Comparison of ENCODE assay signal across 9 cellular contexts in genomic region chr15:88476635-88477038, GRCh38. TPM values are rescaled to one million over a fixed set of nuclear protein-coding genes. Genes with fewer than 3 reads are reported as not detected.
DNase-seq lines count a peak whose midpoint lies in the region; ATAC-seq lines count a peak whose summit lies in the region.
"Had no signal": no experiment of that assay in that cellular context is flagged by ENCODE, and none has a peak within 500 bp of the region (broad histone marks: within the 10 kb centered on the region; RNA-seq: fewer than 3 reads in every experiment).

No MANE protein-coding gene starts in this region.

- H3K27me3 ChIP-seq in effector memory CD4-positive, alpha-beta T cell (replicated peaks; ENCODE audit: control insufficient read depth, insufficient read depth, low read length, poor library complexity, severe bottlenecking) = no peaks in the 10 kb centered on the region
- H3K27me3 ChIP-seq: BLaER1 had no signal

- H3K9me3 ChIP-seq in effector memory CD4-positive, alpha-beta T cell (ENCODE audit: control insufficient read depth, low read length) = no peaks in the 10 kb centered on the region
- H3K9me3 ChIP-seq: BLaER1 had no signal

- ATAC-seq in HG02642 (IDR thresholded peaks at IDR 0.05; ENCODE audit: poor library complexity, unreplicated experiment) = peak; percentile 45
- no peak for ATAC-seq in HG03571 (IDR thresholded peaks at IDR 0.05; ENCODE audit: unreplicated experiment)

- peak overlapping the region; percentile 65 for H3K27ac ChIP-seq in cingulate gyrus (ENCODE audit: low read depth, low read length)
- H3K27ac ChIP-seq in effector memory CD4-positive, alpha-beta T cell (ENCODE audit: insufficient read depth, low read length, poor library complexity, severe bottlenecking) = no peak overlapping the region
- H3K27ac ChIP-seq: BLaER1 had no signal

- peaks cover 25% of the 10 kb centered on the region for H3K36me3 ChIP-seq in effector memory CD4-positive, alpha-beta T cell (ENCODE audit: control insufficient read depth, insufficient read depth, low read length)

- peak; percentile 35 for DNase-seq in NCI-H1436 (lab: John Stamatoyannopoulos, UW)
- DNase-seq in NCI-H1436 treated with DMSO at 0.1 percent for 48 hours (lab: John Stamatoyannopoulos, UW) = no peak
- DNase-seq in NOMO-1 treated with DMSO at 0.1 percent for 48 hours (lab: John Stamatoyannopoulos, UW; ENCODE audit: unreplicated experiment) = peak; percentile 37
- peak; percentile 54 to 80 for DNase-seq in lung microvascular endothelial cell (ENCODE audit: low read depth in 2 of 2)
- no peak for DNase-seq in effector memory CD4-positive, alpha-beta T cell

- no peak overlapping the region for H3K4me3 ChIP-seq in effector memory CD4-positive, alpha-beta T cell (ENCODE audit: insufficient read depth, low read depth, low read length, poor library complexity, severe bottlenecking)
- H3K4me3 ChIP-seq: BLaER1 had no signal

- no peaks in the 10 kb centered on the region for H3K4me1 ChIP-seq in effector memory CD4-positive, alpha-beta T cell (ENCODE audit: control insufficient read depth, insufficient read depth, low read length, poor library complexity, severe bottlenecking)

RNA-seq across cellular contexts. Expression of gene MRPS11, which starts 9.1 kb away (rescaled TPM):
- total RNA-seq in lung microvascular endothelial cell = 20.5 and 29.4 TPM in 2 replicates

RNA-seq across cellular contexts. Expression of gene MRPL46, which starts 9.4 kb away (rescaled TPM):
- total RNA-seq in lung microvascular endothelial cell = 12.0 and 15.5 TPM in 2 replicates

Comparison
In these comparisons a context has a peak if more than half of its experiments do, and no peak if none do; other contexts are left out.
1. DNase-seq: peak in NCI-H1436 (single experiment), NOMO-1 treated with DMSO at 0.1 percent for 48 hours (single experiment) and lung microvascular endothelial cell (2 of 2); none in NCI-H1436 treated with DMSO at 0.1 percent for 48 hours (single experiment) and effector memory CD4-positive, alpha-beta T cell (0 of 3).